ENCODE assay signal across 8 cellular contexts in genomic region chr10:121598261-121599249, GRCh38. TPM values are rescaled to one million over a fixed set of nuclear protein-coding genes. Genes with fewer than 3 reads are reported as not detected.
A peak's percentile ranks its signal among the peaks of the same experiment; 100 is the strongest.
DNase-seq lines count a peak whose midpoint lies in the region; ATAC-seq and TF ChIP-seq lines count a peak whose summit lies in the region.

Gene FGFR2 (minus strand): TSS chr10:121598444. CDS start chr10:121593817, 4,627 bp downstream.

- peaks cover 16% of the 10 kb centered on the region for H3K27me3 ChIP-seq in fibroblast of lung (ENCODE audit: control insufficient read depth, insufficient read depth, low read length)
- H3K27me3 ChIP-seq in mucosa of stomach (ENCODE audit: control insufficient read depth, insufficient read depth, low read length) = no peaks in the 10 kb centered on the region
- H3K27me3 ChIP-seq in upper lobe of left lung = peaks cover 0 to 13% (median 1%) of the 10 kb centered on the region in 4 donors

- no peaks in the 10 kb centered on the region for H4K20me1 ChIP-seq in fibroblast of lung (ENCODE audit: control insufficient read depth, extremely low read depth, insufficient read depth, low read length)

- TF ChIP-seq POLR2A in upper lobe of left lung (IDR thresholded peaks at IDR 0.05) = peak in 1 of 4 donors; percentile 78

- no peaks in the 10 kb centered on the region for H3K9me3 ChIP-seq in fibroblast of lung (ENCODE audit: control insufficient read depth, insufficient read depth, low read depth, low read length)
- H3K9me3 ChIP-seq in mucosa of stomach (ENCODE audit: control insufficient read depth, low read length) = no peaks in the 10 kb centered on the region
- H3K9me3 ChIP-seq in upper lobe of left lung = no peaks in the 10 kb centered on the region

- POLR2A ChIA-PET in WTC11 (lab: Charles Lee) = interaction anchor here (1.6 kb wide), 1 partner anchor 18 kb away, joined by 6 read pairs; no protein-coding TSS in a partner anchor

- H3K4me3 ChIP-seq in fibroblast of lung (replicated peaks in 1 of 4; ENCODE audit: control extremely low read depth in 1 of 4, insufficient read depth in 1 of 4, low read depth in 3 of 4, low read length in 4 of 4) = peak within 1 kb of the TSS in 2 of 4 experiments; percentile 27 to 28
- H3K4me3 ChIP-seq in mucosa of stomach (ENCODE audit: low read length) = peak within 1 kb of the TSS; percentile 60
- H3K4me3 ChIP-seq in upper lobe of left lung = peak within 1 kb of the TSS; percentile 47 to 65 (median 58)

- peaks cover 58% of the 10 kb centered on the region for H3K4me1 Mint-ChIP-seq in WTC11

- TF ChIP-seq CTCF in WTC11 (IDR thresholded peaks at IDR 0.05) = no peak
- TF ChIP-seq CTCF in fibroblast of lung (conservative IDR thresholded peaks at IDR 0.05 in 1 of 2, IDR thresholded peaks at IDR 0.05 in 1 of 2; ENCODE audit: low read depth in 1 of 2, low read length in 2 of 2) = no peak
- TF ChIP-seq CTCF in upper lobe of left lung (IDR thresholded peaks at IDR 0.05) = peak in 2 of 6 experiments; percentile 6 to 7

- H3K27me3 Mint-ChIP-seq in WTC11 (ENCODE audit: low read depth) = peaks cover 4% of the 10 kb centered on the region; the same call in 1 of the 2 replicates

- H3K4me3 Mint-ChIP-seq in WTC11 = peak within 1 kb of the TSS; percentile 99

- CTCF ChIA-PET in WTC11 (lab: Charles Lee) = interaction anchor here (0.5 to 4.3 kb wide), 3 partner anchors 11 to 27 kb away, joined by 3 to 22 read pairs (median 4); no protein-coding TSS in a partner anchor

- H3K9me3 Mint-ChIP-seq in WTC11 = no peaks in the 10 kb centered on the region

- no peak within 1 kb of the TSS for H3K27ac ChIP-seq in fibroblast of lung (ENCODE audit: insufficient read depth, low read length)
- peak within 1 kb of the TSS; percentile 63 to 83 (median 70) for H3K27ac ChIP-seq in upper lobe of left lung

- H3K79me2 ChIP-seq in fibroblast of lung (ENCODE audit: control insufficient read depth, insufficient read depth, low read length) = no peaks in the 10 kb centered on the region

- H2AFZ ChIP-seq in fibroblast of lung (ENCODE audit: low read length) = no peak within 1 kb of the TSS

- H3K4me2 ChIP-seq in fibroblast of lung (ENCODE audit: extremely low read depth, insufficient read depth, low read length) = peak within 1 kb of the TSS; percentile 8

- DNase-seq in DMS53 treated with DMSO at 0.1 percent for 48 hours (lab: John Stamatoyannopoulos, UW; ENCODE audit: unreplicated experiment) = peak; percentile 68
- peak; percentile 4 for DNase-seq in KG1 (lab: John Stamatoyannopoulos, UW)
- DNase-seq in WTC11 (ENCODE audit: low spot score) = peak; percentile 89
- peak; percentile 44 to 66 for DNase-seq in fibroblast of lung (ENCODE audit: low read depth in 2 of 2)
- peak; percentile 75 to 96 for DNase-seq in upper lobe of left lung

- H3K4me1 ChIP-seq in fibroblast of lung (ENCODE audit: control insufficient read depth, extremely low read depth, insufficient read depth, low read length) = no peaks in the 10 kb centered on the region
- peaks cover 17% of the 10 kb centered on the region for H3K4me1 ChIP-seq in mucosa of stomach (ENCODE audit: control insufficient read depth, insufficient read depth, low read length)
- H3K4me1 ChIP-seq in upper lobe of left lung = peaks cover 4 to 31% (median 13%) of the 10 kb centered on the region in 4 donors

- no peaks in the 10 kb centered on the region for H3K36me3 ChIP-seq in fibroblast of lung (ENCODE audit: control insufficient read depth, insufficient read depth, low read length)
- H3K36me3 ChIP-seq in mucosa of stomach (ENCODE audit: control insufficient read depth, insufficient read depth, low read length) = no peaks in the 10 kb centered on the region
- H3K36me3 ChIP-seq in upper lobe of left lung = no peaks in the 10 kb centered on the region

- no peak for TF ChIP-seq EP300 in upper lobe of left lung (IDR thresholded peaks at IDR 0.05)

- H3K27ac Mint-ChIP-seq in WTC11 = peak within 1 kb of the TSS; percentile 99

- no peak within 1 kb of the TSS for H3K9ac ChIP-seq in fibroblast of lung (ENCODE audit: insufficient read depth, low read length)
- peak within 1 kb of the TSS; percentile 71 for H3K9ac ChIP-seq in mucosa of stomach (ENCODE audit: low read length)

- 2% methylated on average over 12 to 23 of the region's 92 CpGs for WGBS in upper lobe of left lung, 2 donors

- H3K36me3 Mint-ChIP-seq in WTC11 = peaks cover 10% of the 10 kb centered on the region

- ATAC-seq in GM21423 (IDR thresholded peaks at IDR 0.05; ENCODE audit: unreplicated experiment) (peak; percentile 97), WTC11 (peak; percentile 77), upper lobe of left lung (ENCODE audit: low FRiP score in 2 of 2) (peak; percentile 83 to 96), HG03469 (IDR thresholded peaks at IDR 0.05; ENCODE audit: unreplicated experiment) (no peak)

TF ChIP-seq in WTC11, 78 proteins besides CTCF, POLR2A, EP300 and RAD21:
- TF ChIP-seq NFYB (CRISPR knock-in tag; conservative IDR thresholded peaks at IDR 0.05; ENCODE audit: low read depth) = peak; percentile 74
- TF ChIP-seq USF2 (CRISPR knock-in tag; IDR thresholded peaks at IDR 0.05) = peak; percentile 52; the same call in 1 of the 2 replicates
- no peak for TF ChIP-seq GRHL2 (CRISPR knock-in tag; IDR thresholded peaks at IDR 0.05; ENCODE audit: insufficient replicate concordance, severe bottlenecking)
- TF ChIP-seq, protein P1, sequence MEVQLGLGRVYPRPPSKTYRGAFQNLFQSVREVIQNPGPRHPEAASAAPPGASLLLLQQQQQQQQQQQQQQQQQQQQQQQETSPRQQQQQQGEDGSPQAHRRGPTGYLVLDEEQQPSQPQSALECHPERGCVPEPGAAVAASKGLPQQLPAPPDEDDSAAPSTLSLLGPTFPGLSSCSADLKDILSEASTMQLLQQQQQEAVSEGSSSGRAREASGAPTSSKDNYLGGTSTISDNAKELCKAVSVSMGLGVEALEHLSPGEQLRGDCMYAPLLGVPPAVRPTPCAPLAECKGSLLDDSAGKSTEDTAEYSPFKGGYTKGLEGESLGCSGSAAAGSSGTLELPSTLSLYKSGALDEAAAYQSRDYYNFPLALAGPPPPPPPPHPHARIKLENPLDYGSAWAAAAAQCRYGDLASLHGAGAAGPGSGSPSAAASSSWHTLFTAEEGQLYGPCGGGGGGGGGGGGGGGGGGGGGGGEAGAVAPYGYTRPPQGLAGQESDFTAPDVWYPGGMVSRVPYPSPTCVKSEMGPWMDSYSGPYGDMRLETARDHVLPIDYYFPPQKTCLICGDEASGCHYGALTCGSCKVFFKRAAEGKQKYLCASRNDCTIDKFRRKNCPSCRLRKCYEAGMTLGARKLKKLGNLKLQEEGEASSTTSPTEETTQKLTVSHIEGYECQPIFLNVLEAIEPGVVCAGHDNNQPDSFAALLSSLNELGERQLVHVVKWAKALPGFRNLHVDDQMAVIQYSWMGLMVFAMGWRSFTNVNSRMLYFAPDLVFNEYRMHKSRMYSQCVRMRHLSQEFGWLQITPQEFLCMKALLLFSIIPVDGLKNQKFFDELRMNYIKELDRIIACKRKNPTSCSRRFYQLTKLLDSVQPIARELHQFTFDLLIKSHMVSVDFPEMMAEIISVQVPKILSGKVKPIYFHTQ (CRISPR knock-in tag; IDR thresholded peaks at IDR 0.05) = 0 out of 2 replicates have a peak, but pooled peaks have one; percentile 12
- TF ChIP-seq ZNF232 (CRISPR knock-in tag; IDR thresholded peaks at IDR 0.05) = 0 out of 2 replicates have a peak, but pooled peaks have one; percentile 20
- TF ChIP-seq TEAD1 (CRISPR knock-in tag; IDR thresholded peaks at IDR 0.05) = peak; percentile 51; the same call in 1 of the 2 replicates
- TF ChIP-seq, protein P2, sequence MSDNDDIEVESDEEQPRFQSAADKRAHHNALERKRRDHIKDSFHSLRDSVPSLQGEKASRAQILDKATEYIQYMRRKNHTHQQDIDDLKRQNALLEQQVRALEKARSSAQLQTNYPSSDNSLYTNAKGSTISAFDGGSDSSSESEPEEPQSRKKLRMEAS (CRISPR knock-in tag; IDR thresholded peaks at IDR 0.05) = no peak
- peak; percentile 65; the same call in 1 of the 2 replicates for TF ChIP-seq ETV6 (CRISPR knock-in tag; IDR thresholded peaks at IDR 0.05)
- TF ChIP-seq, protein P3, sequence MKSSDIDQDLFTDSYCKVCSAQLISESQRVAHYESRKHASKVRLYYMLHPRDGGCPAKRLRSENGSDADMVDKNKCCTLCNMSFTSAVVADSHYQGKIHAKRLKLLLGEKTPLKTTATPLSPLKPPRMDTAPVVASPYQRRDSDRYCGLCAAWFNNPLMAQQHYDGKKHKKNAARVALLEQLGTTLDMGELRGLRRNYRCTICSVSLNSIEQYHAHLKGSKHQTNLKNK (CRISPR knock-in tag; IDR thresholded peaks at IDR 0.05) = 0 out of 2 replicates have a peak, but pooled peaks have one; percentile 28
- TF ChIP-seq SP1 (CRISPR knock-in tag; conservative IDR thresholded peaks at IDR 0.05) = peak; percentile 80
- TF ChIP-seq FOXK1 (CRISPR knock-in tag; IDR thresholded peaks at IDR 0.05) = peak; percentile 39; the same call in 1 of the 2 replicates
- TF ChIP-seq ZNF396 (CRISPR knock-in tag; IDR thresholded peaks at IDR 0.05; ENCODE audit: borderline replicate concordance) = no peak
- no peak for TF ChIP-seq NR2C2 (CRISPR knock-in tag; IDR thresholded peaks at IDR 0.05)
- TF ChIP-seq, protein P4, sequence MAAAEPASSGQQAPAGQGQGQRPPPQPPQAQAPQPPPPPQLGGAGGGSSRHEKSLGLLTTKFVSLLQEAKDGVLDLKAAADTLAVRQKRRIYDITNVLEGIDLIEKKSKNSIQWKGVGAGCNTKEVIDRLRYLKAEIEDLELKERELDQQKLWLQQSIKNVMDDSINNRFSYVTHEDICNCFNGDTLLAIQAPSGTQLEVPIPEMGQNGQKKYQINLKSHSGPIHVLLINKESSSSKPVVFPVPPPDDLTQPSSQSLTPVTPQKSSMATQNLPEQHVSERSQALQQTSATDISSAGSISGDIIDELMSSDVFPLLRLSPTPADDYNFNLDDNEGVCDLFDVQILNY (CRISPR knock-in tag; IDR thresholded peaks at IDR 0.05) = peak; percentile 81
TF ChIP-seq in WTC11: peak in this region for 10.

RNA-seq across cellular contexts. Expression of gene FGFR2, which starts in this region (rescaled TPM):
- 88.6 to 95.0 TPM (median 90.4 TPM) in 3 replicates for total RNA-seq in WTC11 (2021)
- total RNA-seq in fibroblast of lung = under 0.01 and 0.17 TPM in 2 replicates
- 0.05 and 0.10 TPM in 2 replicates for polyA plus RNA-seq in fibroblast of lung
- polyA plus RNA-seq in fibroblast of lung (2012) = 0.15 TPM in 1 of 2 replicates, not detected in the other
- not detected in 2 replicates for polyA minus RNA-seq in fibroblast of lung (ENCODE audit: low replicate concordance)
- 10 to 100 TPM; 36.7 to 83.7 (median 64.1) TPM for total RNA-seq in upper lobe of left lung

Comparison
In these comparisons a context has a peak if more than half of its experiments do, and no peak if none do; other contexts are left out.
1. RNA of gene FGFR2 (total RNA-seq): 88.6 to 95.0 TPM in WTC11 and 36.7 to 83.7 TPM in upper lobe of left lung; under 0.01 to 0.17 TPM in fibroblast of lung; every median in the first group is over 10 times any median in the second.
2. Peak in DNase-seq and H3K4me2 ChIP-seq in fibroblast of lung; RNA of the gene not detected or under 1 TPM.
3. DNase-seq: peak in every context shown above with its lines; median percentile 89 in WTC11; 86 in upper lobe of left lung; 68 in DMS53 treated with DMSO at 0.1 percent for 48 hours; 55 in fibroblast of lung; 4 in KG1.